Comparison of ENCODE assay signal across 1 cellular context in the genomic region with DNA sequence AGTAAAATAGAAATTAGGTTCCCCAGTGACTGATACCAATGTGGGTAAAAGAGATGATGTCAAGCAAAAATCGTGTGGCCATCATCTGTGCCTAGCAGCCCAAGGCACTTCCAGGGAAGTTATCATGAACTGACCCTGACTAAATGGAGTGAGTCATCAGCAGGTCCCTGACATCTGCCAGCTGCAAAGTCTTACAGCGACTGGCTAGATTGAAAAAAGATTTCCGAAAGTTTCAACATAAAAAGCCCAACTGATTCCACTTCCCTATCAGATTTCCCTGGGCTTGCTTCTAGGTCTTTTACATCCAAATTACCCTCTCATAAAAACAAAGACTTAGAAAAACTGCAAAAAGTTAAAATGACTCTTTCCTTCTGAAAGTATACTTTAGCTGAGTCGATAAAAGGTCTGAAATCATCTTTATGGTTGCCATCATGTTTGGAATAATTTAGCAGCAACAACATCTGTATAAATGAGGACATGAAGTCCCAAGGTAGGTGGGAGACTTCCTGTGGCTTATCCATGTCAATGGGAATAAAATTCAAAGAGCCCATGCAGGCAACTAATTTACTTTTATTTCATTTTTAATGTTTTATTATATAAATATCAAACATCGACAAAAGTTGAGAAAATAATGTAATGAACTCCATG.
TF ChIP-seq lines count a peak whose summit lies in the region.

No MANE protein-coding gene starts in this region.

TF ChIP-seq in HEK293, 187 proteins besides CTCF, POLR2A, EP300 and RAD21 (continued from another document):
- TF ChIP-seq, protein P1, sequence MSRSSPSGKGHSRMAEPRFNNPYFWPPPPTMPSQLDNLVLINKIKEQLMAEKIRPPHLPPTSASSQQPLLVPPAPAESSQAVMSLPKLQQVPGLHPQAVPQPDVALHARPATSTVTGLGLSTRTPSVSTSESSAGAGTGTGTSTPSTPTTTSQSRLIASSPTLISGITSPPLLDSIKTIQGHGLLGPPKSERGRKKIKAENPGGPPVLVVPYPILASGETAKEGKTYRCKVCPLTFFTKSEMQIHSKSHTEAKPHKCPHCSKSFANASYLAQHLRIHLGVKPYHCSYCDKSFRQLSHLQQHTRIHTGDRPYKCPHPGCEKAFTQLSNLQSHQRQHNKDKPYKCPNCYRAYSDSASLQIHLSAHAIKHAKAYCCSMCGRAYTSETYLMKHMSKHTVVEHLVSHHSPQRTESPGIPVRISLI (tag by site-specific recombination; IDR thresholded peaks at IDR 0.05), result 0 out of 2 replicates have a peak, but pooled peaks have one; percentile 19
- TF ChIP-seq ZNF473 (tag by site-specific recombination; IDR thresholded peaks at IDR 0.05) (no peak), REPIN1 (tag by site-specific recombination; IDR thresholded peaks at IDR 0.05; ENCODE audit: low read depth) (no peak), SETDB1 (IDR thresholded peaks at IDR 0.05; ENCODE audit: insufficient read length, low read length) (no peak), ZNF292 (tag by site-specific recombination; IDR thresholded peaks at IDR 0.05; ENCODE audit: borderline replicate concordance, low read depth) (no peak)
